1 cellular context compared by ENCODE assay signal in genomic region chr17:42553161-42553818, GRCh38.
TF ChIP-seq lines count a peak whose summit lies in the region.

No MANE protein-coding gene starts in this region.

TF ChIP-seq in K562, 482 proteins besides CTCF, POLR2A, EP300 and RAD21 (continued from another document and continues in another):
- TF ChIP-seq THAP7 (CRISPR knock-in tag; IDR thresholded peaks at IDR 0.05): no peak
- no peak for TF ChIP-seq NONO (IDR thresholded peaks at IDR 0.05; ENCODE audit: low read depth in 2 of 2, low read length in 1 of 2)
- TF ChIP-seq NR4A1 (CRISPR knock-in tag; IDR thresholded peaks at IDR 0.05): no peak
- TF ChIP-seq NR4A1 (tag; IDR thresholded peaks at IDR 0.05): no peak
- no peak for TF ChIP-seq CREB3 (tag; conservative IDR thresholded peaks at IDR 0.05; ENCODE audit: low read depth)
- no peak for TF ChIP-seq KAT8 (IDR thresholded peaks at IDR 0.05; ENCODE audit: low read depth)
- no peak for TF ChIP-seq ZBTB1 (CRISPR knock-in tag; IDR thresholded peaks at IDR 0.05; ENCODE audit: borderline replicate concordance, low read depth)
- no peak for TF ChIP-seq PPARD (CRISPR knock-in tag; IDR thresholded peaks at IDR 0.05)
- TF ChIP-seq E2F4 (CRISPR knock-in tag; IDR thresholded peaks at IDR 0.05; ENCODE audit: low read depth): no peak
- 0 out of 2 replicates have a peak, but pooled peaks have one; percentile 34 for TF ChIP-seq ETV1 (tag; conservative IDR thresholded peaks at IDR 0.05; ENCODE audit: low read depth)
- no peak for TF ChIP-seq MYBL2 (IDR thresholded peaks at IDR 0.05; ENCODE audit: low read depth)
- no peak for TF ChIP-seq MYBL2 (CRISPR knock-in tag; IDR thresholded peaks at IDR 0.05; ENCODE audit: borderline replicate concordance)
- no peak for TF ChIP-seq IRF1 (CRISPR knock-in tag; IDR thresholded peaks at IDR 0.05; ENCODE audit: borderline replicate concordance)
- TF ChIP-seq XRCC5 (IDR thresholded peaks at IDR 0.05; ENCODE audit: low read depth, low read length): peak; percentile 80; the same call in 1 of the 2 replicates
- TF ChIP-seq ZFP36 (IDR thresholded peaks at IDR 0.05; ENCODE audit: low read depth, low read length, partially characterized antibody): no peak
- TF ChIP-seq ZBTB43 (CRISPR knock-in tag; IDR thresholded peaks at IDR 0.05): no peak
- TF ChIP-seq TCF7 (IDR thresholded peaks at IDR 0.05; ENCODE audit: borderline replicate concordance): no peak
- TF ChIP-seq SIRT6 (IDR thresholded peaks at IDR 0.05; ENCODE audit: low read depth, low read length): no peak
- TF ChIP-seq EGR1 (conservative IDR thresholded peaks at IDR 0.05): peak; percentile 97
- peak; percentile 59 for TF ChIP-seq RBFOX2 (IDR thresholded peaks at IDR 0.05; ENCODE audit: low read depth, low read length)
- TF ChIP-seq MEF2D (tag; conservative IDR thresholded peaks at IDR 0.05; ENCODE audit: low read depth): no peak
- TF ChIP-seq BCL6 (CRISPR knock-in tag; IDR thresholded peaks at IDR 0.05): no peak
- no peak for TF ChIP-seq ZNF699 (CRISPR knock-in tag; IDR thresholded peaks at IDR 0.05; ENCODE audit: insufficient replicate concordance)
- TF ChIP-seq ZNF764 (CRISPR knock-in tag; IDR thresholded peaks at IDR 0.05; ENCODE audit: low read depth): no peak
- no peak for TF ChIP-seq LEF1 (IDR thresholded peaks at IDR 0.05)
- TF ChIP-seq PTRF (tag; IDR thresholded peaks at IDR 0.05): no peak
- no peak for TF ChIP-seq ELF2 (CRISPR knock-in tag; IDR thresholded peaks at IDR 0.05)
- no peak for TF ChIP-seq MED1 (CRISPR knock-in tag; IDR thresholded peaks at IDR 0.05; ENCODE audit: borderline replicate concordance)
- peak; percentile 79 for TF ChIP-seq HNRNPLL (IDR thresholded peaks at IDR 0.05; ENCODE audit: low read depth, low read length, poor library complexity, severe bottlenecking)
- TF ChIP-seq ARNT (IDR thresholded peaks at IDR 0.05): no peak
- TF ChIP-seq ZNF324 (CRISPR knock-in tag; IDR thresholded peaks at IDR 0.05): no peak
- no peak for TF ChIP-seq ZNF184 (CRISPR knock-in tag; IDR thresholded peaks at IDR 0.05)
- TF ChIP-seq ATF1 (CRISPR knock-in tag; IDR thresholded peaks at IDR 0.05): no peak
- TF ChIP-seq ATF1 (tag; IDR thresholded peaks at IDR 0.05): peak; percentile 65
- TF ChIP-seq IFI16 (CRISPR knock-in tag; IDR thresholded peaks at IDR 0.05): no peak
- no peak for TF ChIP-seq NCOA2 (IDR thresholded peaks at IDR 0.05; ENCODE audit: partially characterized antibody in 2 of 2)
- no peak for TF ChIP-seq PBX2 (CRISPR knock-in tag; IDR thresholded peaks at IDR 0.05; ENCODE audit: low read depth)
- peak; percentile 79 for TF ChIP-seq PBX2 (tag; conservative IDR thresholded peaks at IDR 0.05; ENCODE audit: low read depth)
- TF ChIP-seq NRF1 (conservative IDR thresholded peaks at IDR 0.05 in 1 of 2, IDR thresholded peaks at IDR 0.05 in 1 of 2): peak; percentile 39 to 49; a peak in 3 of 4 replicates
- TF ChIP-seq VEZF1 (CRISPR knock-in tag; IDR thresholded peaks at IDR 0.05): peak; percentile 36; the same call in 1 of the 2 replicates
- no peak for TF ChIP-seq PURB (CRISPR knock-in tag; IDR thresholded peaks at IDR 0.05; ENCODE audit: low read depth)
- TF ChIP-seq NKRF (IDR thresholded peaks at IDR 0.05; ENCODE audit: borderline replicate concordance): peak; percentile 37; the same call in 1 of the 2 replicates
- TF ChIP-seq BHLHE40 (IDR thresholded peaks at IDR 0.05; ENCODE audit: low read length): peak; percentile 35; the same call in 1 of the 2 replicates
- TF ChIP-seq SOX6 (IDR thresholded peaks at IDR 0.05): peak; percentile 54
- TF ChIP-seq SAFB (IDR thresholded peaks at IDR 0.05; ENCODE audit: borderline replicate concordance, low read depth, low read length): peak; percentile 67; the same call in 1 of the 2 replicates
- TF ChIP-seq HIVEP1 (CRISPR knock-in tag; IDR thresholded peaks at IDR 0.05): no peak
- no peak for TF ChIP-seq AFF4 (CRISPR knock-in tag; IDR thresholded peaks at IDR 0.05)
- no peak for TF ChIP-seq ZNF263 (CRISPR knock-in tag; IDR thresholded peaks at IDR 0.05; ENCODE audit: borderline replicate concordance)
- no peak for TF ChIP-seq FOXJ2 (tag; IDR thresholded peaks at IDR 0.05)
- TF ChIP-seq HCFC1 (IDR thresholded peaks at IDR 0.05; ENCODE audit: low read depth, low read length): peak; percentile 54
- no peak for TF ChIP-seq COPS2 (conservative IDR thresholded peaks at IDR 0.05)
- TF ChIP-seq ZBTB9 (CRISPR knock-in tag; IDR thresholded peaks at IDR 0.05): no peak
- TF ChIP-seq DDX20 (tag; IDR thresholded peaks at IDR 0.05; ENCODE audit: low read depth): no peak
- peak; percentile 46; the same call in 1 of the 2 replicates for TF ChIP-seq POLR2AphosphoS5 (IDR thresholded peaks at IDR 0.05; ENCODE audit: control insufficient read depth, insufficient read depth, low read depth, low read length)
- TF ChIP-seq ZBTB8A (IDR thresholded peaks at IDR 0.05; ENCODE audit: partially characterized antibody): no peak
- TF ChIP-seq ZNF316 (IDR thresholded peaks at IDR 0.05): no peak
- no peak for TF ChIP-seq U2AF2 (optimal IDR thresholded peaks at IDR 0.05; ENCODE audit: low read depth, low read length)
- no peak for TF ChIP-seq MAFK (IDR thresholded peaks at IDR 0.05; ENCODE audit: low read length)
- TF ChIP-seq HLTF (IDR thresholded peaks at IDR 0.05): 0 out of 2 replicates have a peak, but pooled peaks have one; percentile 54
- no peak for TF ChIP-seq CEBPB (tag; IDR thresholded peaks at IDR 0.05)
